In genomic region chr20:20690676-20691476, GRCh38 we compare ENCODE assay signal across 11 cellular contexts. TPM values are rescaled to one million over a fixed set of nuclear protein-coding genes. Genes with fewer than 3 reads are reported as not detected.
DNase-seq lines count a peak whose midpoint lies in the region; ATAC-seq, FAIRE-seq and TF ChIP-seq lines count a peak whose summit lies in the region.
"Had no signal": no experiment of that assay in that cellular context is flagged by ENCODE, and none has a peak within 500 bp of the region (broad histone marks: within the 10 kb centered on the region; RNA-seq: fewer than 3 reads in every experiment).

No MANE protein-coding gene starts in this region.

- H3K4me1 ChIP-seq in lung (ENCODE audit: control insufficient read depth in 2 of 2, insufficient read depth in 2 of 2, low read length in 2 of 2) (peaks cover 11 to 17% of the 10 kb centered on the region in 2 donors), GM23338 (ENCODE audit: insufficient read depth) (peaks cover 7% of the 10 kb centered on the region; the same call in 1 of the 2 replicates)

- H3K27ac ChIP-seq in lung (ENCODE audit: low read depth in 1 of 2, low read length in 1 of 2) = no peak overlapping the region
- H3K27ac ChIP-seq in GM23338 (ENCODE audit: low read depth) = no peak overlapping the region
- H3K27ac ChIP-seq: skin epidermis had no signal

- H3K4me2 ChIP-seq in GM23338 = no peak overlapping the region

- no peak overlapping the region for H3K4me3 Mint-ChIP-seq in GM23338
- H3K4me3 Mint-ChIP-seq: activated naive CD4-positive, alpha-beta T cell treated with anti-CD3 and anti-CD28 coated beads, Interleukin-2, amount 50 U/mL, for 24 hours had no signal

- H3K27me3 ChIP-seq in lung (ENCODE audit: control insufficient read depth, insufficient read depth) (no peaks in the 10 kb centered on the region), GM23338 (ENCODE audit: insufficient read depth) (no peaks in the 10 kb centered on the region)

- no peaks in the 10 kb centered on the region for H3K9me3 Mint-ChIP-seq in GM23338
- H3K9me3 Mint-ChIP-seq: activated naive CD4-positive, alpha-beta T cell treated with anti-CD3 and anti-CD28 coated beads, Interleukin-2, amount 50 U/mL, for 24 hours had no signal

- H3K9me2 ChIP-seq in GM23338 (ENCODE audit: insufficient read depth) = no peaks in the 10 kb centered on the region

- H3K27ac Mint-ChIP-seq in GM23338 = no peak overlapping the region
- H3K27ac Mint-ChIP-seq: activated naive CD4-positive, alpha-beta T cell treated with anti-CD3 and anti-CD28 coated beads, Interleukin-2, amount 50 U/mL, for 24 hours had no signal

- no peak overlapping the region for H3K4me3 ChIP-seq in lung
- no peak overlapping the region for H3K4me3 ChIP-seq in GM23338
- H3K4me3 ChIP-seq: skin epidermis had no signal

- no peak overlapping the region for H2AFZ ChIP-seq in GM23338

- H3K9me3 ChIP-seq in lung (ENCODE audit: control insufficient read depth in 2 of 2, insufficient read depth in 1 of 2, low read length in 1 of 2) = no peaks in the 10 kb centered on the region

- TF ChIP-seq CTCF in lung (IDR thresholded peaks at IDR 0.05; ENCODE audit: control extremely low read depth, extremely low read depth) = no peak
- TF ChIP-seq CTCF in GM23338 (conservative IDR thresholded peaks at IDR 0.05; ENCODE audit: low read depth in 2 of 2) = no peak

- FAIRE-seq in urothelium cell line (lab: Jason Lieb, UNC) = no peak

- H3K36me3 ChIP-seq in lung (ENCODE audit: control insufficient read depth in 2 of 2, insufficient read depth in 2 of 2, low read length in 2 of 2) = peaks cover 0 to 4% of the 10 kb centered on the region in 2 donors
- H3K36me3 ChIP-seq in GM23338 (ENCODE audit: insufficient read depth) = no peaks in the 10 kb centered on the region

- H3K4me1 Mint-ChIP-seq in GM23338 = peaks cover 13% of the 10 kb centered on the region; the same call in 2 of the 3 replicates

- WGBS in lung, 2 donors = 54 to 75% methylated on average over 8 of the region's 8 CpGs

- H3K79me2 ChIP-seq in GM23338 (replicated peaks; ENCODE audit: insufficient read depth) = peaks cover 90% of the 10 kb centered on the region

- no peaks in the 10 kb centered on the region for H3K27me3 Mint-ChIP-seq in GM23338 (ENCODE audit: insufficient read depth, low read depth, poor library complexity)
- H3K27me3 Mint-ChIP-seq: activated naive CD4-positive, alpha-beta T cell treated with anti-CD3 and anti-CD28 coated beads, Interleukin-2, amount 50 U/mL, for 24 hours had no signal

- H3F3A ChIP-seq in GM23338 (replicated peaks; ENCODE audit: low read depth) = no peaks in the 10 kb centered on the region

- DNase-seq in lung (ENCODE audit: low spot score) (no peak), GM23338 (ENCODE audit: low spot score) (no peak), urothelium cell line (ENCODE audit: low spot score) (no peak)
- no peak for DNase-seq in activated T-cell treated with anti-CD3 and anti-CD28 coated beads, Interleukin-2, amount 50 U/mL, for 1 hour
- DNase-seq in activated T-cell treated with anti-CD3 and anti-CD28 coated beads, Interleukin-2, amount 50 U/mL, for 48 hours = no peak
- DNase-seq: stimulated activated naive CD4-positive, alpha-beta T cell treated with Interleukin-2 at 50 U/mL for 16 hours had no signal

- ATAC-seq in GM18870 (IDR thresholded peaks at IDR 0.05; ENCODE audit: unreplicated experiment) (peak; percentile 77), HG02571 (IDR thresholded peaks at IDR 0.05; ENCODE audit: unreplicated experiment) (peak; percentile 59), HG03565 (IDR thresholded peaks at IDR 0.05; ENCODE audit: unreplicated experiment) (peak; percentile 71), lung (ENCODE audit: insufficient read depth, low FRiP score) (peak; percentile 19), GM23338 (no peak; the same call in 2 of the 3 replicates)

- no peaks in the 10 kb centered on the region for H3K36me3 Mint-ChIP-seq in GM23338 (ENCODE audit: low read depth)
- H3K36me3 Mint-ChIP-seq: activated naive CD4-positive, alpha-beta T cell treated with anti-CD3 and anti-CD28 coated beads, Interleukin-2, amount 50 U/mL, for 24 hours had no signal

- H4K20me1 ChIP-seq in GM23338 (replicated peaks; ENCODE audit: insufficient read depth) = peaks cover 24% of the 10 kb centered on the region

TF ChIP-seq in GM23338, 12 proteins besides CTCF, POLR2A, EP300 and RAD21 (continues in another document):
- TF ChIP-seq ZNF114 (CRISPR knock-in tag; IDR thresholded peaks at IDR 0.05) (no peak), EZH2 (IDR thresholded peaks at IDR 0.05; ENCODE audit: low read depth, unreplicated experiment) (no peak), JUNB (IDR thresholded peaks at IDR 0.05; ENCODE audit: unreplicated experiment) (no peak), EZH2phosphoT487 (IDR thresholded peaks at IDR 0.05; ENCODE audit: unreplicated experiment) (no peak), POLR2AphosphoS5 (IDR thresholded peaks at IDR 0.05; ENCODE audit: low read depth) (no peak), CREB1 (CRISPR knock-in tag; IDR thresholded peaks at IDR 0.05; ENCODE audit: low read depth) (no peak), NANOG (IDR thresholded peaks at IDR 0.05; ENCODE audit: borderline replicate concordance) (no peak), STAT1 (IDR thresholded peaks at IDR 0.05; ENCODE audit: unreplicated experiment) (no peak)
- TF ChIP-seq, protein P1, sequence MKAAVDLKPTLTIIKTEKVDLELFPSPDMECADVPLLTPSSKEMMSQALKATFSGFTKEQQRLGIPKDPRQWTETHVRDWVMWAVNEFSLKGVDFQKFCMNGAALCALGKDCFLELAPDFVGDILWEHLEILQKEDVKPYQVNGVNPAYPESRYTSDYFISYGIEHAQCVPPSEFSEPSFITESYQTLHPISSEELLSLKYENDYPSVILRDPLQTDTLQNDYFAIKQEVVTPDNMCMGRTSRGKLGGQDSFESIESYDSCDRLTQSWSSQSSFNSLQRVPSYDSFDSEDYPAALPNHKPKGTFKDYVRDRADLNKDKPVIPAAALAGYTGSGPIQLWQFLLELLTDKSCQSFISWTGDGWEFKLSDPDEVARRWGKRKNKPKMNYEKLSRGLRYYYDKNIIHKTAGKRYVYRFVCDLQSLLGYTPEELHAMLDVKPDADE (IDR thresholded peaks at IDR 0.05) = no peak
- TF ChIP-seq, protein P2, sequence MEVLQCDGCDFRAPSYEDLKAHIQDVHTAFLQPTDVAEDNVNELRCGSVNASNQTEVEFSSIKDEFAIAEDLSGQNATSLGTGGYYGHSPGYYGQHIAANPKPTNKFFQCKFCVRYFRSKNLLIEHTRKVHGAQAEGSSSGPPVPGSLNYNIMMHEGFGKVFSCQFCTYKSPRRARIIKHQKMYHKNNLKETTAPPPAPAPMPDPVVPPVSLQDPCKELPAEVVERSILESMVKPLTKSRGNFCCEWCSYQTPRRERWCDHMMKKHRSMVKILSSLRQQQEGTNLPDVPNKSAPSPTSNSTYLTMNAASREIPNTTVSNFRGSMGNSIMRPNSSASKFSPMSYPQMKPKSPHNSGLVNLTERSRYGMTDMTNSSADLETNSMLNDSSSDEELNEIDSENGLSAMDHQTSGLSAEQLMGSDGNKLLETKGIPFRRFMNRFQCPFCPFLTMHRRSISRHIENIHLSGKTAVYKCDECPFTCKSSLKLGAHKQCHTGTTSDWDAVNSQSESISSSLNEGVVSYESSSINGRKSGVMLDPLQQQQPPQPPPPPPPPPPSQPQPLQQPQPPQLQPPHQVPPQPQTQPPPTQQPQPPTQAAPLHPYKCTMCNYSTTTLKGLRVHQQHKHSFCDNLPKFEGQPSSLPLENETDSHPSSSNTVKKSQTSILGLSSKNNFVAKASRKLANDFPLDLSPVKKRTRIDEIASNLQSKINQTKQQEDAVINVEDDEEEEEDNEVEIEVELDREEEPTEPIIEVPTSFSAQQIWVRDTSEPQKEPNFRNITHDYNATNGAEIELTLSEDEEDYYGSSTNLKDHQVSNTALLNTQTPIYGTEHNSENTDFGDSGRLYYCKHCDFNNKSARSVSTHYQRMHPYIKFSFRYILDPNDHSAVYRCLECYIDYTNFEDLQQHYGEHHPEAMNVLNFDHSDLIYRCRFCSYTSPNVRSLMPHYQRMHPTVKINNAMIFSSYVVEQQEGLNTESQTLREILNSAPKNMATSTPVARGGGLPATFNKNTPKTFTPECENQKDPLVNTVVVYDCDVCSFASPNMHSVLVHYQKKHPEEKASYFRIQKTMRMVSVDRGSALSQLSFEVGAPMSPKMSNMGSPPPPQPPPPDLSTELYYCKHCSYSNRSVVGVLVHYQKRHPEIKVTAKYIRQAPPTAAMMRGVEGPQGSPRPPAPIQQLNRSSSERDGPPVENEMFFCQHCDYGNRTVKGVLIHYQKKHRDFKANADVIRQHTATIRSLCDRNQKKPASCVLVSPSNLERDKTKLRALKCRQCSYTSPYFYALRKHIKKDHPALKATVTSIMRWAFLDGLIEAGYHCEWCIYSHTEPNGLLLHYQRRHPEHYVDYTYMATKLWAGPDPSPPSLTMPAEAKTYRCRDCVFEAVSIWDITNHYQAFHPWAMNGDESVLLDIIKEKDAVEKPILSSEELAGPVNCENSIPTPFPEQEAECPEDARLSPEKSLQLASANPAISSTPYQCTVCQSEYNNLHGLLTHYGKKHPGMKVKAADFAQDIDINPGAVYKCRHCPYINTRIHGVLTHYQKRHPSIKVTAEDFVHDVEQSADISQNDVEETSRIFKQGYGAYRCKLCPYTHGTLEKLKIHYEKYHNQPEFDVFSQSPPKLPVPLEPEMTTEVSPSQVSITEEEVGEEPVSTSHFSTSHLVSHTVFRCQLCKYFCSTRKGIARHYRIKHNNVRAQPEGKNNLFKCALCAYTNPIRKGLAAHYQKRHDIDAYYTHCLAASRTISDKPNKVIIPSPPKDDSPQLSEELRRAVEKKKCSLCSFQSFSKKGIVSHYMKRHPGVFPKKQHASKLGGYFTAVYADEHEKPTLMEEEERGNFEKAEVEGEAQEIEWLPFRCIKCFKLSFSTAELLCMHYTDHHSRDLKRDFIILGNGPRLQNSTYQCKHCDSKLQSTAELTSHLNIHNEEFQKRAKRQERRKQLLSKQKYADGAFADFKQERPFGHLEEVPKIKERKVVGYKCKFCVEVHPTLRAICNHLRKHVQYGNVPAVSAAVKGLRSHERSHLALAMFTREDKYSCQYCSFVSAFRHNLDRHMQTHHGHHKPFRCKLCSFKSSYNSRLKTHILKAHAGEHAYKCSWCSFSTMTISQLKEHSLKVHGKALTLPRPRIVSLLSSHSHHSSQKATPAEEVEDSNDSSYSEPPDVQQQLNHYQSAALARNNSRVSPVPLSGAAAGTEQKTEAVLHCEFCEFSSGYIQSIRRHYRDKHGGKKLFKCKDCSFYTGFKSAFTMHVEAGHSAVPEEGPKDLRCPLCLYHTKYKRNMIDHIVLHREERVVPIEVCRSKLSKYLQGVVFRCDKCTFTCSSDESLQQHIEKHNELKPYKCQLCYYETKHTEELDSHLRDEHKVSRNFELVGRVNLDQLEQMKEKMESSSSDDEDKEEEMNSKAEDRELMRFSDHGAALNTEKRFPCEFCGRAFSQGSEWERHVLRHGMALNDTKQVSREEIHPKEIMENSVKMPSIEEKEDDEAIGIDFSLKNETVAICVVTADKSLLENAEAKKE (CRISPR knock-in tag; IDR thresholded peaks at IDR 0.05) = no peak

RNA-seq across cellular contexts. Expression of gene RALGAPA2, which starts 21.6 kb away (rescaled TPM):
- total RNA-seq in lung = 10 to 100 TPM; 77.2 to 83.4 TPM
- polyA plus RNA-seq in lung (10 to 100 TPM; 12.1 to 34.0 TPM), GM23338 (2016; fragmentation: Nextera tagmentation; extraction: Ambion mirVana) (7.8 and 13.1 TPM in 2 replicates)
- total RNA-seq in GM23338 (2014; rRNA removed; shearing (Covaris generic)) = 35.3 and 43.4 TPM in 2 replicates
